Comparison of ENCODE assay signal across 22 cellular contexts in genomic region chr7:151777913-151778670, GRCh38.
"Had no signal": no experiment of that assay in that cellular context is flagged by ENCODE, and none has a peak within 500 bp of the region (broad histone marks: within the 10 kb centered on the region; RNA-seq: fewer than 3 reads in every experiment).

No MANE protein-coding gene starts in this region.

- H3K27me3 ChIP-seq: dorsolateral prefrontal cortex, esophagus muscularis mucosa, gastrocnemius medialis, left lung, ovary, right lobe of liver had no signal

- H3K9me3 ChIP-seq: esophagus muscularis mucosa, gastrocnemius medialis, left lung, lower lobe of right lung, ovary, right lobe of liver had no signal

- H3K27me3 Mint-ChIP-seq: memory B cell; natural killer cell treated with Interleukin-12 subunit alpha and Interleukin-12 subunit beta and Interleukin-15 and Interleukin-18, amount 100 ng/mL, for 72 hours had no signal

- H3K27ac ChIP-seq: epithelial cell of prostate, esophagus muscularis mucosa, gastrocnemius medialis, left lung, lower lobe of right lung, neural progenitor cell, ovary, right lobe of liver had no signal

- FAIRE-seq: endometrium, urothelium cell line had no signal

- H3K27ac Mint-ChIP-seq: memory B cell; mesothelial cell of epicardium; natural killer cell treated with Interleukin-12 subunit alpha and Interleukin-12 subunit beta and Interleukin-15 and Interleukin-18, amount 100 ng/mL, for 72 hours; neural progenitor cell; progenitor cell of endocrine pancreas had no signal

- H3K4me1 Mint-ChIP-seq: neural progenitor cell had no signal

- H3K36me3 Mint-ChIP-seq: mesothelial cell of epicardium; natural killer cell treated with Interleukin-12 subunit alpha and Interleukin-12 subunit beta and Interleukin-15 and Interleukin-18, amount 100 ng/mL, for 72 hours; neural progenitor cell had no signal

- H3K4me3 ChIP-seq: dorsolateral prefrontal cortex, esophagus muscularis mucosa, gastrocnemius medialis, left lung, lower lobe of right lung, neural progenitor cell, ovary, right lobe of liver had no signal

- DNase-seq: cortex of kidney; effector CD8-positive, alpha-beta T cell; gastrocnemius medialis; islet precursor cell; left lung; lower lobe of right lung; nucleus accumbens; stimulated activated CD4-positive, alpha-beta T cell treated with anti-CD3 and anti-CD28 coated beads, Interleukin-2, amount 100 ng/mL, for 24 hours; stimulated activated CD4-positive, alpha-beta T cell treated with anti-CD3 and anti-CD28 coated beads, Interleukin-4, amount 100 ng/mL, for 4 hours; stimulated activated naive CD4-positive, alpha-beta T cell treated with Interleukin-2 at 50 U/mL for 16 hours had no signal

- ATAC-seq: gastrocnemius medialis; left lung; lower lobe of right lung; natural killer cell treated with Interleukin-12 subunit alpha and Interleukin-12 subunit beta and Interleukin-15 and Interleukin-18, amount 100 ng/mL, for 72 hours had no signal

- H3K4me3 Mint-ChIP-seq: memory B cell; mesothelial cell of epicardium; natural killer cell treated with Interleukin-12 subunit alpha and Interleukin-12 subunit beta and Interleukin-15 and Interleukin-18, amount 100 ng/mL, for 72 hours; neural progenitor cell had no signal

- H3K36me3 ChIP-seq: gastrocnemius medialis, neural progenitor cell, ovary had no signal

- H3K4me1 ChIP-seq: neural progenitor cell had no signal

- H3K9me3 Mint-ChIP-seq: memory B cell; natural killer cell treated with Interleukin-12 subunit alpha and Interleukin-12 subunit beta and Interleukin-15 and Interleukin-18, amount 100 ng/mL, for 72 hours had no signal
